In the genomic region with DNA sequence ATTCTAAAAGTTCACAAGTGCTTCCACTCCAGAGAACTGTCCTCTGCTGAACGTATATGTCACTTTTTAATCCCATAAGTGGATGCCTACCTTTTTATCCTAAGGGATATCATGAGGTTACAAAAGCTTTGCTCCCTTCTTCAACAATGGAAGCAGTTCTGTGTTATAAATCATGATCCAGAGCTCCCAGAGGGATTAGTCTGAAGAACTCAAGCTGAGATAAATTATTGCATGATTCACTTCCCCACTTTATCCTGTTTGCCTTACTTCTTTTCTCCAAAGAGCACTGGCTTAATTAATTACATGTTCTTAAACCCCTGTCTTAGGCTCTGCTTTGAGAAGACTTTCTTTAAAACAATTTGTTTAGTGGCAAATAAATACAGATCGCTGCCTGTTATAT, we compare ENCODE assay signal across 26 cellular contexts.
A peak's percentile ranks its signal among the peaks of the same experiment; 100 is the strongest.
DNase-seq lines count a peak whose midpoint lies in the region; ATAC-seq and TF ChIP-seq lines count a peak whose summit lies in the region.
"Had no signal": no experiment of that assay in that cellular context is flagged by ENCODE, and none has a peak within 500 bp of the region (broad histone marks: within the 10 kb centered on the region; RNA-seq: fewer than 3 reads in every experiment).

No MANE protein-coding gene starts in this region.

- H3K4me3 ChIP-seq in smooth muscle cell (no peak overlapping the region), body of pancreas (no peak overlapping the region)
- H3K4me3 ChIP-seq: A549 had no signal

- no peaks in the 10 kb centered on the region for H3K79me2 ChIP-seq in smooth muscle cell (ENCODE audit: low read depth)

- TF ChIP-seq CTCF in smooth muscle cell (IDR thresholded peaks at IDR 0.05; ENCODE audit: borderline replicate concordance, insufficient read depth, poor library complexity, severe bottlenecking), result no peak
- no peak for TF ChIP-seq CTCF in body of pancreas (IDR thresholded peaks at IDR 0.05)

- peak; percentile 26 for DNase-seq in NCI-H345 (lab: John Stamatoyannopoulos, UW)
- DNase-seq in NCI-H345 treated with DMSO at 0.1 percent for 48 hours (lab: John Stamatoyannopoulos, UW; ENCODE audit: unreplicated experiment), result no peak
- DNase-seq in NCI-H82 (lab: John Stamatoyannopoulos, UW), result peak; percentile 96
- DNase-seq in astrocyte of the hippocampus (ENCODE audit: low read depth, low spot score), result peak; percentile 2
- no peak for DNase-seq in smooth muscle cell (lab: John Stamatoyannopoulos, UW; ENCODE audit: unreplicated experiment)
- DNase-seq in NCI-H2227 (lab: John Stamatoyannopoulos, UW; ENCODE audit: unreplicated experiment), result no peak
- no peak for DNase-seq in body of pancreas
- no peak for DNase-seq in hepatic stellate cell (ENCODE audit: low spot score)
- DNase-seq: C1 segment of cervical spinal cord; CD4-positive, alpha-beta memory T cell; COR-L47; DMS 273 treated with DMSO at 0.1 percent for 48 hours; DMS79; EL; GDM1; Karpas-422; NCI-H1092 treated with DMSO at 0.1 percent for 48 hours; NCI-H1694; NCI-H2029 treated with DMSO at 0.1 percent for 48 hours; NCI-H526 treated with DMSO at 0.1 percent for 48 hours; SIG-M5; T-helper 2 cell had no signal

- H3K9me3 ChIP-seq in smooth muscle cell (replicated peaks; ENCODE audit: low read depth), result no peaks in the 10 kb centered on the region
- no peaks in the 10 kb centered on the region for H3K9me3 ChIP-seq in body of pancreas
- H3K9me3 ChIP-seq: A549 had no signal

- no peaks in the 10 kb centered on the region for H3F3A ChIP-seq in smooth muscle cell (ENCODE audit: low read depth)

- H2AFZ ChIP-seq in smooth muscle cell (ENCODE audit: low read depth), result no peak overlapping the region

- H3K9ac ChIP-seq in smooth muscle cell (ENCODE audit: low read depth), result no peak overlapping the region

- H3K36me3 ChIP-seq in smooth muscle cell (ENCODE audit: low read depth) (no peaks in the 10 kb centered on the region), body of pancreas (replicated peaks in 1 of 2; ENCODE audit: insufficient read depth in 1 of 2, low read depth in 2 of 2) (no peaks in the 10 kb centered on the region)

- no peak for ATAC-seq in body of pancreas
- ATAC-seq: A549, HCT116, HepG2, SK-N-SH treated with all-trans-retinoic acid at 6 μM for 48 hours had no signal

- H3K27ac ChIP-seq in smooth muscle cell (ENCODE audit: low read depth) (no peak overlapping the region), body of pancreas (no peak overlapping the region)
- H3K27ac ChIP-seq: A549 had no signal

- peak overlapping the region; percentile 15 for H3K4me2 ChIP-seq in smooth muscle cell
- H3K4me2 ChIP-seq: A549 had no signal

- H4K20me1 ChIP-seq in smooth muscle cell (ENCODE audit: low read depth), result no peaks in the 10 kb centered on the region

- 32% methylated on average over 2 of the region's 2 CpGs for WGBS in smooth muscle cell (ENCODE audit: low lambda C conversion rate)
- WGBS in body of pancreas, 2 donors, result 46% methylated on average over 2 of the region's 2 CpGs

- H3K4me1 ChIP-seq in smooth muscle cell (ENCODE audit: low read depth), result peaks cover 2% of the 10 kb centered on the region
- no peaks in the 10 kb centered on the region for H3K4me1 ChIP-seq in body of pancreas
- H3K4me1 ChIP-seq: A549 had no signal

- no peak for TF ChIP-seq POLR2A in body of pancreas (IDR thresholded peaks at IDR 0.05)

- intact Hi-C loops in body of pancreas (cut with DNase I), result no loop called here

- H3K27me3 ChIP-seq in smooth muscle cell (ENCODE audit: low read depth) (no peaks in the 10 kb centered on the region), body of pancreas (no peaks in the 10 kb centered on the region)

Comparison
In these comparisons a context has a peak if more than half of its experiments do, and no peak if none do; other contexts are left out.
1. DNase-seq: peak in NCI-H345 (single experiment), NCI-H82 (single experiment) and astrocyte of the hippocampus (single experiment); none in NCI-H345 treated with DMSO at 0.1 percent for 48 hours (single experiment), smooth muscle cell (single experiment), NCI-H2227 (single experiment), body of pancreas (0 of 4) and hepatic stellate cell (single experiment).